ENCODE assay signal across 13 cellular contexts in the genomic region with DNA sequence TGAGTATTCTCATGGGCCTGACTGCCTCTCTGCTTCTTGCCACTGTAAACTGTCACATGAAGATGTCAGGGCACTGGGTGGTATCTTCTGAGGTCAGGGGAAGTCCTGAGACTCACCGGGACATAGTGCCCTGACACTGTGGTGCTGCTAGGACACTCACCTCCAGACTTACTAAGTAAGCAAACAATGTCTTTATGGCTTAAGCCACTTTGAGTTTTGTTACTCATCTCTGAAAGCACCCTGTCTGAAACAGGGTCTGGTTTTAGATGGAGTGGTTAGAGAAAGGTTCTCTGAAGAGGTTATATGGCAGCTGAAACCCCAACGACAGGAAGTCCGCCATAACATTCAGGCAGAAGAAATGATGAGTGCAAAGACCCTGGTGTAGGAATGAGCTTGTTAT. TPM values are rescaled to one million over a fixed set of nuclear protein-coding genes. Genes with fewer than 3 reads are reported as not detected.
DNase-seq lines count a peak whose midpoint lies in the region; ATAC-seq and TF ChIP-seq lines count a peak whose summit lies in the region.
"Had no signal": no experiment of that assay in that cellular context is flagged by ENCODE, and none has a peak within 500 bp of the region (broad histone marks: within the 10 kb centered on the region; RNA-seq: fewer than 3 reads in every experiment).

No MANE protein-coding gene starts in this region.

- no peak overlapping the region for H3K9ac ChIP-seq in parathyroid adenoma
- H3K9ac ChIP-seq in trophoblast cell (ENCODE audit: low read length): no peak overlapping the region

- intact Hi-C loops in activated CD4-positive, alpha-beta T cell treated with anti-CD3 and anti-CD28 coated beads for 36 hours (cut with DNase I, micrococcal nuclease): no loop called here

- H2AFZ ChIP-seq in parathyroid adenoma: no peak overlapping the region
- H2AFZ ChIP-seq in trophoblast cell (ENCODE audit: insufficient read depth, low read length, poor library complexity): no peak overlapping the region

- no peak overlapping the region for H3K4me3 ChIP-seq in Jurkat, Clone E6-1 (ENCODE audit: low read length)
- H3K4me3 ChIP-seq in parathyroid adenoma (ENCODE audit: low read depth, low read length) (no peak overlapping the region), BE2C (ENCODE audit: low read depth, low read length) (no peak overlapping the region), trophoblast cell (ENCODE audit: low read depth, low read length) (no peak overlapping the region)
- H3K4me3 ChIP-seq: dorsolateral prefrontal cortex had no signal

- H2BK5ac ChIP-seq in trophoblast cell (ENCODE audit: low read depth, low read length, poor library complexity): no peak overlapping the region

- H3K18ac ChIP-seq in trophoblast cell (ENCODE audit: low read length): no peak overlapping the region

- no peaks in the 10 kb centered on the region for H3K79me1 ChIP-seq in trophoblast cell (ENCODE audit: low read length)

- no peak overlapping the region for H3K14ac ChIP-seq in trophoblast cell (ENCODE audit: low read length)

- peak; percentile 47 for DNase-seq in activated CD4-positive, alpha-beta T cell treated with anti-CD3 and anti-CD28 coated beads for 36 hours
- DNase-seq in activated CD4-positive, alpha-beta T cell treated with anti-CD3 and anti-CD28 coated beads for 1 hour: no peak
- DNase-seq in Jurkat, Clone E6-1 (ENCODE audit: low read depth, low spot score): peak; percentile 23
- DNase-seq in BE2C (no peak), retina (no peak), trophoblast cell (no peak)
- DNase-seq: activated B cell treated with CpG ODN at 0.5 μM for 24 hours, COR-L47, dorsolateral prefrontal cortex, NCI-H146, NCI-H69 had no signal

- H3K4me3 Mint-ChIP-seq in activated CD4-positive, alpha-beta T cell treated with anti-CD3 and anti-CD28 coated beads for 36 hours: no peak overlapping the region
- H3K4me3 Mint-ChIP-seq: activated B cell treated with CpG ODN at 0.5 μM for 24 hours had no signal

- no peak overlapping the region for H4K8ac ChIP-seq in trophoblast cell (ENCODE audit: low read depth, low read length)

- no peaks in the 10 kb centered on the region for H3K9me3 Mint-ChIP-seq in activated CD4-positive, alpha-beta T cell treated with anti-CD3 and anti-CD28 coated beads for 36 hours (ENCODE audit: low read depth)
- H3K9me3 Mint-ChIP-seq: activated B cell treated with CpG ODN at 0.5 μM for 24 hours had no signal

- no peaks in the 10 kb centered on the region for H3K27me3 Mint-ChIP-seq in activated CD4-positive, alpha-beta T cell treated with anti-CD3 and anti-CD28 coated beads for 36 hours
- H3K27me3 Mint-ChIP-seq: activated B cell treated with CpG ODN at 0.5 μM for 24 hours had no signal

- H3K9me3 ChIP-seq in parathyroid adenoma (ENCODE audit: control insufficient read depth, low read length) (no peaks in the 10 kb centered on the region), BE2C (no peaks in the 10 kb centered on the region), trophoblast cell (ENCODE audit: insufficient read depth, low read depth, low read length) (no peaks in the 10 kb centered on the region)

- H3K23ac ChIP-seq in trophoblast cell (ENCODE audit: low read length): no peak overlapping the region

- no peak overlapping the region for H3K4ac ChIP-seq in trophoblast cell (ENCODE audit: low read depth, low read length)

- peaks cover 38% of the 10 kb centered on the region for H3K4me1 ChIP-seq in parathyroid adenoma
- peaks cover 8% of the 10 kb centered on the region for H3K4me1 ChIP-seq in BE2C
- H3K4me1 ChIP-seq in trophoblast cell (ENCODE audit: control insufficient read depth in 1 of 2, insufficient read depth in 2 of 2, low read length in 2 of 2): no peaks in the 10 kb centered on the region

- H3K36me3 ChIP-seq in parathyroid adenoma (ENCODE audit: control insufficient read depth, insufficient read depth, low read length) (no peaks in the 10 kb centered on the region), BE2C (no peaks in the 10 kb centered on the region), trophoblast cell (ENCODE audit: control insufficient read depth in 1 of 2, insufficient read depth in 2 of 2, low read length in 2 of 2) (no peaks in the 10 kb centered on the region)

- WGBS in trophoblast cell (ENCODE audit: extremely low coverage, insufficient coverage, insufficient read length): no CpG with 5 or more reads among the region's 3 CpGs

- no peaks in the 10 kb centered on the region for H3K27me3 ChIP-seq in parathyroid adenoma (ENCODE audit: control insufficient read depth, insufficient read depth, low read length)
- H3K27me3 ChIP-seq in BE2C: no peaks in the 10 kb centered on the region
- H3K27me3 ChIP-seq in trophoblast cell (ENCODE audit: insufficient read depth, low read length): no peaks in the 10 kb centered on the region
- H3K27me3 ChIP-seq: dorsolateral prefrontal cortex had no signal

- H4K91ac ChIP-seq in trophoblast cell (ENCODE audit: low read depth, low read length): no peak overlapping the region

- H3K27ac Mint-ChIP-seq in activated CD4-positive, alpha-beta T cell treated with anti-CD3 and anti-CD28 coated beads for 36 hours: peak overlapping the region; percentile 52
- H3K27ac Mint-ChIP-seq: activated B cell treated with CpG ODN at 0.5 μM for 24 hours had no signal

- peak; percentile 91 for ATAC-seq in activated CD4-positive, alpha-beta T cell treated with anti-CD3 and anti-CD28 coated beads for 36 hours
- ATAC-seq in GM21786 (IDR thresholded peaks at IDR 0.05; ENCODE audit: unreplicated experiment): peak; percentile 83

- CTCF ChIA-PET in activated CD4-positive, alpha-beta T cell treated with anti-CD3 and anti-CD28 coated beads for 36 hours (lab: Charles Lee): interaction anchor here (0.7 to 1.5 kb wide), 2 partner anchors 18 to 143 kb away, joined by 3 to 4 read pairs; no protein-coding TSS in a partner anchor

- peak overlapping the region; percentile 7 for H3K27ac ChIP-seq in parathyroid adenoma
- H3K27ac ChIP-seq in trophoblast cell (ENCODE audit: low read depth, low read length): no peak overlapping the region

- no peak overlapping the region for H4K12ac ChIP-seq in trophoblast cell (ENCODE audit: low read depth, low read length)

- TF ChIP-seq CTCF in parathyroid adenoma (IDR thresholded peaks at IDR 0.05) (no peak), BE2C (IDR thresholded peaks at IDR 0.05; ENCODE audit: low read depth, low read length) (no peak)

- H2AK5ac ChIP-seq in trophoblast cell (ENCODE audit: low read length): no peak overlapping the region

- H3K79me2 ChIP-seq in parathyroid adenoma (peaks cover 20% of the 10 kb centered on the region), trophoblast cell (ENCODE audit: control insufficient read depth, insufficient read depth, low read length, poor library complexity) (no peaks in the 10 kb centered on the region)

- no peak overlapping the region for H3K4me2 ChIP-seq in parathyroid adenoma (ENCODE audit: low read length)
- H3K4me2 ChIP-seq in trophoblast cell (ENCODE audit: low read length): no peak overlapping the region

- H3K36me3 Mint-ChIP-seq in activated CD4-positive, alpha-beta T cell treated with anti-CD3 and anti-CD28 coated beads for 36 hours (ENCODE audit: low read depth): peaks cover 6% of the 10 kb centered on the region

- POLR2A ChIA-PET in activated CD4-positive, alpha-beta T cell treated with anti-CD3 and anti-CD28 coated beads for 36 hours (lab: Charles Lee): no interaction called here

- H2BK12ac ChIP-seq in trophoblast cell (ENCODE audit: low read length): no peak overlapping the region

- H3K4me1 Mint-ChIP-seq in activated CD4-positive, alpha-beta T cell treated with anti-CD3 and anti-CD28 coated beads for 36 hours: peaks cover 19% of the 10 kb centered on the region
- H3K4me1 Mint-ChIP-seq: activated B cell treated with CpG ODN at 0.5 μM for 24 hours had no signal

- no peak overlapping the region for H2BK120ac ChIP-seq in trophoblast cell (ENCODE audit: insufficient read depth, low read length, poor library complexity)

RNA-seq across cellular contexts. Expression of gene GPR19, which starts 22.7 kb away (rescaled TPM):
- 10 to 100 TPM; 19.4 to 19.8 TPM for total RNA-seq in activated CD4-positive, alpha-beta T cell treated with anti-CD3 and anti-CD28 coated beads for 36 hours
- polyA plus RNA-seq in Jurkat, Clone E6-1 (2012; ENCODE audit: insufficient read depth, insufficient read length): 1.2 TPM
- 5.6 TPM for polyA plus RNA-seq in BE2C (2012; ENCODE audit: insufficient read depth, insufficient read length, low read depth)
- polyA plus RNA-seq in trophoblast cell (2013): 3.1 and 3.5 TPM in 2 replicates
- total RNA-seq: activated B cell treated with CpG ODN at 0.5 μM for 24 hours had no signal

RNA-seq across cellular contexts. Expression of gene CDKN1B, which starts 43.9 kb away (rescaled TPM):
- total RNA-seq in activated CD4-positive, alpha-beta T cell treated with anti-CD3 and anti-CD28 coated beads for 36 hours: 10 to 100 TPM; 34.2 to 37.0 TPM
- 91.3 TPM for polyA plus RNA-seq in Jurkat, Clone E6-1 (2012; ENCODE audit: insufficient read depth, insufficient read length)
- polyA plus RNA-seq in BE2C (2012; ENCODE audit: insufficient read depth, insufficient read length, low read depth): 105 TPM
- 14.3 and 15.3 TPM in 2 replicates for polyA plus RNA-seq in trophoblast cell (2013)

Comparison
In these comparisons a context has a peak if more than half of its experiments do, and no peak if none do; other contexts are left out.
1. DNase-seq: peak in activated CD4-positive, alpha-beta T cell treated with anti-CD3 and anti-CD28 coated beads for 36 hours (single experiment) and Jurkat, Clone E6-1 (single experiment); none in activated CD4-positive, alpha-beta T cell treated with anti-CD3 and anti-CD28 coated beads for 1 hour (single experiment), BE2C (single experiment), retina (single experiment) and trophoblast cell (0 of 2).